In the genomic region with DNA sequence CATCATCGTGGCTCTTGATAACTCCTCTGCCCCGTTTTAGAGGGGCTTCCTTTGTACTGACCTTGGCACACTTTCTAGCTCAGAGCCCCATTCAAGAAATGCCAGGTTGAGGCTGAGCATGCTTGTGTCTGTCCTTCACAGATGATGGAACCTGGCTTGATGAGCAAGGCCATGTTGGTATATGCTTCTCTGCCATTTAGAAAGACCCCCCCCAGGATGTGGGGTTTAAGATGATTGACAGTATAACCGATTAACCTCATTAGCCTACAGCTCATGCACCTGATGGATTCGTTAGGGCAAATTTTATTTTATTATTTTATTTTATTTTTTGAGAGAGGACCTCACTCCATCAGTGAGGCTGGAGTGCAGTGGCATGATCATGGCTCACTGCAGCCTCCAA, we compare ENCODE assay signal across 1 cellular context.
TF ChIP-seq lines count a peak whose summit lies in the region.

No MANE protein-coding gene starts in this region.

TF ChIP-seq in K562, 482 proteins besides CTCF, POLR2A, EP300 and RAD21 (continued from another document):
- TF ChIP-seq, protein P1, sequence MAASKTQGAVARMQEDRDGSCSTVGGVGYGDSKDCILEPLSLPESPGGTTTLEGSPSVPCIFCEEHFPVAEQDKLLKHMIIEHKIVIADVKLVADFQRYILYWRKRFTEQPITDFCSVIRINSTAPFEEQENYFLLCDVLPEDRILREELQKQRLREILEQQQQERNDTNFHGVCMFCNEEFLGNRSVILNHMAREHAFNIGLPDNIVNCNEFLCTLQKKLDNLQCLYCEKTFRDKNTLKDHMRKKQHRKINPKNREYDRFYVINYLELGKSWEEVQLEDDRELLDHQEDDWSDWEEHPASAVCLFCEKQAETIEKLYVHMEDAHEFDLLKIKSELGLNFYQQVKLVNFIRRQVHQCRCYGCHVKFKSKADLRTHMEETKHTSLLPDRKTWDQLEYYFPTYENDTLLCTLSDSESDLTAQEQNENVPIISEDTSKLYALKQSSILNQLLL (CRISPR knock-in tag; IDR thresholded peaks at IDR 0.05; ENCODE audit: borderline replicate concordance): no peak
- no peak for TF ChIP-seq TOE1 (IDR thresholded peaks at IDR 0.05; ENCODE audit: borderline replicate concordance)
- no peak for TF ChIP-seq TOE1 (CRISPR knock-in tag; IDR thresholded peaks at IDR 0.05; ENCODE audit: borderline replicate concordance, low read depth)
- TF ChIP-seq RAD51 (IDR thresholded peaks at IDR 0.05; ENCODE audit: borderline replicate concordance, low read depth): no peak
